Comparison of ENCODE assay signal across 12 cellular contexts in genomic region chr6:90256698-90257485, GRCh38. TPM values are rescaled to one million over a fixed set of nuclear protein-coding genes. Genes with fewer than 3 reads are reported as not detected.
DNase-seq lines count a peak whose midpoint lies in the region; ATAC-seq and TF ChIP-seq lines count a peak whose summit lies in the region.
"Had no signal": no experiment of that assay in that cellular context is flagged by ENCODE, and none has a peak within 500 bp of the region (broad histone marks: within the 10 kb centered on the region; RNA-seq: fewer than 3 reads in every experiment).

No MANE protein-coding gene starts in this region.

- ATAC-seq in memory B cell (ENCODE audit: low read depth): no peak

- DNase-seq in BJ (ENCODE audit: low read depth) (peak; percentile 43), HT1080 (ENCODE audit: low read depth) (peak; percentile 80), astrocyte of the hippocampus (ENCODE audit: low read depth, low spot score) (peak; percentile 35), memory B cell (ENCODE audit: low spot score in 2 of 2) (no peak), NCI-H510A treated with DMSO at 0.1 percent for 48 hours (lab: John Stamatoyannopoulos, UW) (no peak), NCI-H2196 treated with DMSO at 0.1 percent for 48 hours (lab: John Stamatoyannopoulos, UW; ENCODE audit: unreplicated experiment) (no peak), testis (no peak), OCI-M2 (lab: John Stamatoyannopoulos, UW; ENCODE audit: unreplicated experiment) (no peak)
- DNase-seq: kidney glomerular epithelial cell; stimulated activated CD4-positive, alpha-beta T cell treated with anti-CD3 and anti-CD28 coated beads, Interleukin-2, amount 100 ng/mL, for 48 hours; SW 1271 had no signal

- no peaks in the 10 kb centered on the region for H3K27me3 Mint-ChIP-seq in memory B cell

- no peaks in the 10 kb centered on the region for H3K9me3 ChIP-seq in testis
- H3K9me3 ChIP-seq: thoracic aorta had no signal

- no peaks in the 10 kb centered on the region for H3K9me3 Mint-ChIP-seq in memory B cell

- no peaks in the 10 kb centered on the region for H3K4me1 ChIP-seq in testis

- TF ChIP-seq CTCF in BJ (IDR thresholded peaks at IDR 0.05; ENCODE audit: insufficient read depth, low read depth, low read length): no peak
- no peak for TF ChIP-seq CTCF in testis (IDR thresholded peaks at IDR 0.05)

- peaks cover 29% of the 10 kb centered on the region for H3K36me3 Mint-ChIP-seq in memory B cell

- peaks cover 24% of the 10 kb centered on the region for H3K4me1 Mint-ChIP-seq in memory B cell

- intact Hi-C loops in testis (cut with DNase I; ENCODE audit: low total_unique reads): no loop called here

- no peak overlapping the region for H3K27ac ChIP-seq in testis
- H3K27ac ChIP-seq: thoracic aorta had no signal

- H3K4me3 ChIP-seq in BJ (ENCODE audit: low read depth, low read length): no peak overlapping the region
- no peak overlapping the region for H3K4me3 ChIP-seq in testis
- H3K4me3 ChIP-seq: thoracic aorta had no signal

- H3K4me3 Mint-ChIP-seq in memory B cell: no peak overlapping the region

- CTCF ChIA-PET in BJ (lab: Yijun Ruan, JAX): no interaction called here

- H3K36me3 ChIP-seq in BJ (ENCODE audit: control insufficient read depth, insufficient read depth, low read length) (no peaks in the 10 kb centered on the region), testis (ENCODE audit: low read depth, missing control alignments) (no peaks in the 10 kb centered on the region)
- H3K36me3 ChIP-seq: thoracic aorta had no signal

- WGBS in testis, 2 donors: 82 to 95% methylated on average over 4 of the region's 4 CpGs

- POLR2A ChIA-PET in BJ (lab: Charles Lee): no interaction called here

- peaks cover 2% of the 10 kb centered on the region; the same call in 1 of the 2 replicates for H3K27me3 ChIP-seq in BJ (ENCODE audit: control insufficient read depth, insufficient read depth, low read length)
- H3K27me3 ChIP-seq in testis: no peaks in the 10 kb centered on the region

- peak overlapping the region; percentile 55 for H3K27ac Mint-ChIP-seq in memory B cell

- TF ChIP-seq POLR2A in testis (IDR thresholded peaks at IDR 0.05): no peak

RNA-seq across cellular contexts. Expression of gene BACH2, which starts 39.8 kb away (rescaled TPM):
- polyA plus RNA-seq in BJ (2011; rRNA removed) (0.01 and 0.10 TPM in 2 replicates), testis (ENCODE audit: insufficient read depth, low read depth, low replicate concordance) (5.0 TPM)
- 0.05 TPM in 2 replicates for polyA minus RNA-seq in BJ (2011; rRNA and poly(A)+ RNA removed)
- total RNA-seq in HT1080 (2014; rRNA removed; shearing (Covaris generic)): 0.30 and 0.87 TPM in 2 replicates
- 0.14 and 0.17 TPM in 2 replicates for polyA plus RNA-seq in HT1080 (2015; cell fraction: cytosol; rRNA removed)
- 0.15 and 0.59 TPM in 2 replicates for polyA plus RNA-seq in HT1080 (2015; cell fraction: nucleus; rRNA removed)
- total RNA-seq in testis: 1 to 10 TPM; 6.5 to 8.3 TPM

Comparison
In these comparisons a context has a peak if more than half of its experiments do, and no peak if none do; other contexts are left out.
1. DNase-seq: peak in BJ (single experiment), HT1080 (single experiment) and astrocyte of the hippocampus (single experiment); none in memory B cell (0 of 2), NCI-H510A treated with DMSO at 0.1 percent for 48 hours (single experiment), NCI-H2196 treated with DMSO at 0.1 percent for 48 hours (single experiment), testis (single experiment) and OCI-M2 (single experiment).